Comparison of ENCODE assay signal across 28 cellular contexts in genomic region chr16:55660776-55661175, GRCh38. TPM values are rescaled to one million over a fixed set of nuclear protein-coding genes. Genes with fewer than 3 reads are reported as not detected.
A peak's percentile ranks its signal among the peaks of the same experiment; 100 is the strongest.
DNase-seq lines count a peak whose midpoint lies in the region; ATAC-seq, FAIRE-seq and TF ChIP-seq lines count a peak whose summit lies in the region.
"Had no signal": no experiment of that assay in that cellular context is flagged by ENCODE, and none has a peak within 500 bp of the region (broad histone marks: within the 10 kb centered on the region; RNA-seq: fewer than 3 reads in every experiment).

No MANE protein-coding gene starts in this region.

- H3K9me3 ChIP-seq in right atrium auricular region (peaks cover 0 to 7% of the 10 kb centered on the region in 2 donors), H1 (ENCODE audit: insufficient read depth in 2 of 2, low read depth in 1 of 2, low read length in 1 of 2) (no peaks in the 10 kb centered on the region), adrenal gland (replicated peaks in 1 of 3) (no peaks in the 10 kb centered on the region), gastrocnemius medialis (no peaks in the 10 kb centered on the region)
- H3K9me3 ChIP-seq: SJSA1 had no signal

- H3K4me3 ChIP-seq in right atrium auricular region, result no peak overlapping the region
- H3K4me3 ChIP-seq in H1 (ENCODE audit: extremely low read depth in 1 of 4, insufficient read depth in 2 of 4, low read depth in 3 of 4, low read length in 4 of 4), result no peak overlapping the region
- H3K4me3 ChIP-seq in adrenal gland, result no peak overlapping the region
- no peak overlapping the region for H3K4me3 ChIP-seq in gastrocnemius medialis
- H3K4me3 ChIP-seq: BLaER1, PC-9, SJSA1 had no signal

- H2BK20ac ChIP-seq in H1 (ENCODE audit: low read length), result no peak overlapping the region

- in situ Hi-C loops in gastrocnemius medialis (cut with MboI; ENCODE audit: low sequenced_read_pairs in 4 of 4), result no loop called here

- H3K79me1 ChIP-seq in H1 (ENCODE audit: low read depth, low read length), result no peaks in the 10 kb centered on the region

- no peak for ATAC-seq in gastrocnemius medialis

- no peak overlapping the region for H3K4ac ChIP-seq in H1 (replicated peaks; ENCODE audit: insufficient read length, low read depth, low read length)

- CTCF ChIA-PET in H1 (lab: Charles Lee; ENCODE audit: partially characterized antibody), result interaction anchor here (0.8 to 7.7 kb wide), 11 partner anchors 10 to 52 kb away, joined by 3 to 94 read pairs (median 4); no protein-coding TSS in a partner anchor

- DNase-seq in cardiac septum (ENCODE audit: low spot score) (peak; percentile 17), right atrium auricular region (ENCODE audit: low spot score) (no peak), H1 (ENCODE audit: low read depth in 1 of 2, low spot score in 2 of 2) (no peak), mesenteric fat pad (ENCODE audit: low spot score) (peak; percentile 43), adrenal gland (no peak), gastrocnemius medialis (no peak)
- no peak for DNase-seq in stimulated activated CD4-positive, alpha-beta T cell treated with anti-CD3 and anti-CD28 coated beads, Interleukin-4, amount 100 ng/mL, for 24 hours
- DNase-seq: 8988T; ACHN; CD4-positive, CD25-positive, alpha-beta regulatory T cell; DMS153; DND-41; KBM-7; NCI-H1105 treated with DMSO at 0.1 percent for 48 hours; NCI-H146; NCI-H2029; NCI-H446 treated with DMSO at 0.1 percent for 48 hours; NCI-H526; PC-9; Right ventricle myocardium superior had no signal

- H4K5ac ChIP-seq in H1 (ENCODE audit: insufficient read length, low read depth, low read length), result no peak overlapping the region

- H2BK15ac ChIP-seq in H1 (ENCODE audit: low read length), result no peak overlapping the region

- intact Hi-C loops in cardiac septum (cut with DNase I) (no loop called here), adrenal gland (cut with DNase I) (no loop called here), gastrocnemius medialis (cut with DNase I; ENCODE audit: low total_unique reads) (no loop called here)

- TF ChIP-seq RAD21 in H1 (IDR thresholded peaks at IDR 0.05 in 1 of 2, conservative IDR thresholded peaks at IDR 0.05 in 1 of 2; ENCODE audit: low read depth in 2 of 2, low read length in 2 of 2), result peak; percentile 45 to 58

- no peak overlapping the region for H4K91ac ChIP-seq in H1 (replicated peaks; ENCODE audit: insufficient read length, low read length)

- H3K27me3 ChIP-seq in right atrium auricular region (peaks cover 0 to 8% of the 10 kb centered on the region in 2 donors), H1 (replicated peaks in 1 of 4; ENCODE audit: control insufficient read depth in 3 of 4, extremely low read depth in 1 of 4, insufficient read depth in 3 of 4, low read length in 3 of 4) (peaks cover 18 to 35% (median 27%) of the 10 kb centered on the region in 4 experiments), adrenal gland (peaks cover 19% of the 10 kb centered on the region), gastrocnemius medialis (peaks cover under 1 to 15% (median 3%) of the 10 kb centered on the region in 3 donors)
- H3K27me3 ChIP-seq: BLaER1 had no signal

- no peak overlapping the region for H3K18ac ChIP-seq in H1 (ENCODE audit: extremely low read depth, low read length)

- no peak overlapping the region for H2BK5ac ChIP-seq in H1 (ENCODE audit: low read depth, low read length)

- H3K36me3 ChIP-seq in right atrium auricular region (no peaks in the 10 kb centered on the region), H1 (ENCODE audit: control insufficient read depth in 2 of 4, insufficient read depth in 4 of 4, low read length in 3 of 4) (no peaks in the 10 kb centered on the region), adrenal gland (replicated peaks in 1 of 2) (no peaks in the 10 kb centered on the region), gastrocnemius medialis (no peaks in the 10 kb centered on the region)
- H3K36me3 ChIP-seq: BLaER1, SJSA1 had no signal

- no peak for TF ChIP-seq CTCF in right atrium auricular region (IDR thresholded peaks at IDR 0.05)
- TF ChIP-seq CTCF in H1 (IDR thresholded peaks at IDR 0.05; ENCODE audit: control extremely low read depth in 1 of 3, insufficient read depth in 1 of 3, low read depth in 1 of 3, low read length in 3 of 3), result peak in 2 of 3 experiments; percentile 20 to 47; a peak in 3 of 4 replicates
- TF ChIP-seq CTCF in adrenal gland (IDR thresholded peaks at IDR 0.05), result no peak
- no peak for TF ChIP-seq CTCF in gastrocnemius medialis (IDR thresholded peaks at IDR 0.05 in 4 of 5, conservative IDR thresholded peaks at IDR 0.05 in 1 of 5)

- H3K27ac ChIP-seq in right atrium auricular region (no peak overlapping the region), H1 (ENCODE audit: low read depth, low read length) (no peak overlapping the region), adrenal gland (no peak overlapping the region), gastrocnemius medialis (no peak overlapping the region)
- H3K27ac ChIP-seq: BLaER1, PC-9, SJSA1 had no signal

- H2AFZ ChIP-seq in H1 (ENCODE audit: low read length), result no peak overlapping the region
- H2AFZ ChIP-seq: PC-9 had no signal

- H3K4me1 ChIP-seq in right atrium auricular region, result peaks cover 0 to 18% of the 10 kb centered on the region in 2 donors
- H3K4me1 ChIP-seq in H1 (replicated peaks in 1 of 4; ENCODE audit: control insufficient read depth in 3 of 4, insufficient read depth in 4 of 4, low read length in 3 of 4), result peaks cover 0 to 3% (median 0%) of the 10 kb centered on the region in 4 experiments; a peak in 2 of 7 replicates
- no peaks in the 10 kb centered on the region for H3K4me1 ChIP-seq in adrenal gland (replicated peaks in 1 of 2)
- H3K4me1 ChIP-seq in gastrocnemius medialis, result no peaks in the 10 kb centered on the region
- H3K4me1 ChIP-seq: BLaER1, SJSA1 had no signal

- no peak for TF ChIP-seq EP300 in H1 (IDR thresholded peaks at IDR 0.05; ENCODE audit: borderline replicate concordance in 1 of 2, low read depth in 2 of 2, low read length in 2 of 2)

- H3K23me2 ChIP-seq in H1 (ENCODE audit: low read depth, low read length), result peaks cover 10% of the 10 kb centered on the region

- no peak overlapping the region for H3K4me2 ChIP-seq in H1 (ENCODE audit: insufficient read depth in 1 of 2, low read depth in 2 of 2, low read length in 2 of 2)
- H3K4me2 ChIP-seq: BLaER1 had no signal

- POLR2A ChIA-PET in H1 (lab: Charles Lee; ENCODE audit: partially characterized antibody), result no interaction called here

- no peak overlapping the region for H3K23ac ChIP-seq in H1 (ENCODE audit: insufficient read length)

- no peak overlapping the region for H3K14ac ChIP-seq in H1 (ENCODE audit: insufficient read length)

- no peak overlapping the region for H4K8ac ChIP-seq in H1 (ENCODE audit: extremely low read depth, insufficient read depth, low read length)

- no peak overlapping the region for H3K9ac ChIP-seq in H1 (replicated peaks in 1 of 4; ENCODE audit: extremely low read depth in 1 of 4, low read depth in 3 of 4, low read length in 3 of 4)
- H3K9ac ChIP-seq: BLaER1 had no signal

- no peak for FAIRE-seq in H1 (lab: Jason Lieb, UNC)
- FAIRE-seq: GM12892, HTR-8/SVneo had no signal

- 31% methylated on average over 3 of the region's 3 CpGs; no CpG with 5 or more reads in 1 of the 2 experiments for WGBS in H1 (ENCODE audit: extremely low coverage in 1 of 2, insufficient coverage in 1 of 2, insufficient read length in 1 of 2, insufficient replicate concordance in 2 of 2, low coverage in 1 of 2, low lambda C conversion rate in 2 of 2, missing lambda C conversion rate in 1 of 2), 2 experiments
- 58 to 63% (median 59%) methylated on average over 2 to 3 of the region's 3 CpGs for WGBS in adrenal gland, 4 donors

- H2AK5ac ChIP-seq in H1 (ENCODE audit: low read depth, low read length), result no peak overlapping the region

- no peaks in the 10 kb centered on the region for H4K20me1 ChIP-seq in H1 (replicated peaks in 1 of 2; ENCODE audit: control insufficient read depth in 1 of 2, insufficient read depth in 2 of 2, low read length in 2 of 2)
- H4K20me1 ChIP-seq: BLaER1 had no signal

- TF ChIP-seq POLR2A in H1 (IDR thresholded peaks at IDR 0.05; ENCODE audit: control extremely low read depth in 1 of 2, low read depth in 2 of 2, low read length in 2 of 2) (no peak), adrenal gland (IDR thresholded peaks at IDR 0.05) (no peak), gastrocnemius medialis (IDR thresholded peaks at IDR 0.05) (no peak)

- no peak overlapping the region for H2BK12ac ChIP-seq in H1 (ENCODE audit: low read depth, low read length)

- no peaks in the 10 kb centered on the region for H3K79me2 ChIP-seq in H1 (ENCODE audit: control insufficient read depth in 1 of 2, insufficient read depth in 2 of 2, low read length in 2 of 2)

- no peak overlapping the region for H2BK120ac ChIP-seq in H1 (replicated peaks; ENCODE audit: low read depth, low read length)

- no peak overlapping the region for H3K56ac ChIP-seq in H1 (replicated peaks; ENCODE audit: insufficient read length, low read depth, low read length)

TF ChIP-seq in H1, 55 proteins besides CTCF, POLR2A, EP300 and RAD21 (continues in another document):
- TF ChIP-seq EZH2 (IDR thresholded peaks at IDR 0.05; ENCODE audit: low read depth, low read length, severe bottlenecking) (no peak), CEBPB (IDR thresholded peaks at IDR 0.05; ENCODE audit: low read depth, low read length) (no peak), SP4 (IDR thresholded peaks at IDR 0.05; ENCODE audit: low read length) (no peak), GABPA (IDR thresholded peaks at IDR 0.05; ENCODE audit: borderline replicate concordance, insufficient read depth, low read length) (no peak), TCF12 (IDR thresholded peaks at IDR 0.05; ENCODE audit: low read depth, low read length) (no peak), FOSL1 (IDR thresholded peaks at IDR 0.05; ENCODE audit: insufficient read depth, low read depth, low read length) (no peak), GTF2F1 (IDR thresholded peaks at IDR 0.05; ENCODE audit: borderline replicate concordance, low read depth, low read length) (no peak), ASH2L (IDR thresholded peaks at IDR 0.05; ENCODE audit: low read length) (no peak), POLR2AphosphoS5 (IDR thresholded peaks at IDR 0.05; ENCODE audit: low read depth, low read length) (no peak)

RNA-seq across cellular contexts. Expression of gene SLC6A2, which starts 5.0 kb away (rescaled TPM):
- total RNA-seq in cardiac septum (not detected), right atrium auricular region (not detected), mesenteric fat pad (0.64 TPM), adrenal gland (10 to 100 TPM in 4 of 8 donors, 1 to 10 TPM in 2, under 1 TPM in 2; 0.26 to 32.8 (median 7.9) TPM), gastrocnemius medialis (not detected)
- total RNA-seq in H1 (2021; fragmentation: NEBNext Ultra II Directional; extraction: Animal tissue kit (Norgen Biotek cat#: 25700)), result 0.40 TPM in 1 of 2 replicates, not detected in the other
- polyA plus RNA-seq in H1 (2011; rRNA removed) (0.25 and 0.35 TPM in 2 replicates), adrenal gland (10 to 100 TPM in 2 of 3 donors, 1 to 10 TPM in 1; 1.6 to 12.5 (median 12.4) TPM)
- 0.19 TPM for polyA plus RNA-seq in H1 (2011; cell fraction: cytosol; rRNA removed)
- 0.44 TPM for polyA plus RNA-seq in H1 (2011; cell fraction: nucleus; rRNA removed)
- 0.06 to 0.28 TPM (median 0.15 TPM) in 4 replicates for polyA plus RNA-seq in H1 (2012, experiment 1 of 2)
- 0.29 TPM for polyA plus RNA-seq in H1 (2012, experiment 2 of 2)
- 0.18 TPM for polyA plus RNA-seq in H1 (2013, experiment 1 of 2)
- polyA plus RNA-seq in H1 (2013, experiment 2 of 2), result 0.13 TPM
- 0.41 and 0.59 TPM in 2 replicates for polyA minus RNA-seq in H1 (2011; rRNA and poly(A)+ RNA removed)
- polyA minus RNA-seq in H1 (2011; cell fraction: cytosol; rRNA and poly(A)+ RNA removed), result not detected
- polyA minus RNA-seq in H1 (2011; cell fraction: nucleus; rRNA and poly(A)+ RNA removed), result not detected
- total RNA-seq: CD4-positive, CD25-positive, alpha-beta regulatory T cell; H4; LHCN-M2; MCF 10A; Right ventricle myocardium superior; RPMI7951; SJSA1 had no signal
- polyA plus RNA-seq: CD4-positive, CD25-positive, alpha-beta regulatory T cell had no signal

Comparison
In these comparisons a context has a peak if more than half of its experiments do, and no peak if none do; other contexts are left out.
1. DNase-seq: peak in cardiac septum (single experiment) and mesenteric fat pad (single experiment); none in right atrium auricular region (single experiment), H1 (0 of 2), adrenal gland (0 of 7), stimulated activated CD4-positive, alpha-beta T cell treated with anti-CD3 and anti-CD28 coated beads, Interleukin-4, amount 100 ng/mL, for 24 hours (single experiment) and gastrocnemius medialis (0 of 2).
2. CTCF ChIP-seq: peak in H1 (2 of 3); none in right atrium auricular region (0 of 2), adrenal gland (0 of 6) and gastrocnemius medialis (0 of 5).